ENCODE assay signal across 5 cellular contexts in genomic region chr11:2124736-2125484, GRCh38. TPM values are rescaled to one million over a fixed set of nuclear protein-coding genes. Genes with fewer than 3 reads are reported as not detected.
"Had no signal": no experiment of that assay in that cellular context is flagged by ENCODE, and none has a peak within 500 bp of the region (broad histone marks: within the 10 kb centered on the region; RNA-seq: fewer than 3 reads in every experiment).

No MANE protein-coding gene starts in this region.

RNA-seq across cellular contexts. Expression of gene INS, which starts 36.1 kb away (rescaled TPM):
- total RNA-seq: GM23338, H1, H9, HFFc6, HT1080 had no signal
- polyA plus RNA-seq: GM23338, H1 had no signal

RNA-seq across cellular contexts. Expression of gene TH, which starts 46.7 kb away (rescaled TPM):
- total RNA-seq: GM23338, H1, H9, HFFc6, HT1080 had no signal
